In the genomic region with DNA sequence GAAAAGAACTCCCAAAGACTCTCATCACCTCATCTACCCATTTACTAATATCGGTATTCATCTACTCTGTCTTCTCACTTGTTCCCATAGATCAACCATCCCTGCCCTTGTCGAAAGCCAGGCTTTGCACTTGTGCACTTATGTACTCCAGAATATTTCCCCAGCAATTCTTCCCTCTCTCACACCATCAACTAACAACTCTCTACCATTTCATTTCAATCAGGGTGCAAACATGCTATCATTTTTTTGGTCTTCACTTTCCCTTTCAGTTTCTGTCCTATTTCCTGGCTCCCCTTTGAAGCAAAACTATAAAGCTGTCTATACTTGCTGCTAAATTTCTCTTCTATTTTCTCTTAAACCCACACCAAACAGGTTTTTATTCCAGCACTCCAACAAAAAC, we compare ENCODE assay signal across 23 cellular contexts. TPM values are rescaled to one million over a fixed set of nuclear protein-coding genes. Genes with fewer than 3 reads are reported as not detected.
DNase-seq lines count a peak whose midpoint lies in the region; ATAC-seq and TF ChIP-seq lines count a peak whose summit lies in the region.
"Had no signal": no experiment of that assay in that cellular context is flagged by ENCODE, and none has a peak within 500 bp of the region (broad histone marks: within the 10 kb centered on the region; RNA-seq: fewer than 3 reads in every experiment).

No MANE protein-coding gene starts in this region.

- peak overlapping the region; percentile 17 for H3K4me2 ChIP-seq in OCI-LY3 (ENCODE audit: low read length)
- H3K4me2 ChIP-seq: A549 had no signal

- TF ChIP-seq CTCF in OCI-LY3 (IDR thresholded peaks at IDR 0.05; ENCODE audit: low read depth, low read length), result no peak

- no peak overlapping the region for H3K27ac Mint-ChIP-seq in CD4-positive, CD25-positive, alpha-beta regulatory T cell
- H3K27ac Mint-ChIP-seq in central memory CD8-positive, alpha-beta T cell (ENCODE audit: low read depth), result no peak overlapping the region
- H3K27ac Mint-ChIP-seq: CD14-positive monocyte, HFFc6, IgD-negative memory B cell, T-helper 17 cell had no signal

- H3K4me3 Mint-ChIP-seq in CD4-positive, CD25-positive, alpha-beta regulatory T cell, result no peak overlapping the region
- no peak overlapping the region for H3K4me3 Mint-ChIP-seq in central memory CD8-positive, alpha-beta T cell
- H3K4me3 Mint-ChIP-seq: CD14-positive monocyte, HFFc6, IgD-negative memory B cell, T-helper 17 cell had no signal

- CTCF ChIA-PET in HEK293T (lab: Yijun Ruan, JAX), result interaction anchor here (0.9 kb wide), 1 partner anchor 25 kb away, joined by 4 read pairs; no protein-coding TSS in a partner anchor

- H3K4me3 ChIP-seq in ACC112 (ENCODE audit: low read depth, low read length), result peak overlapping the region; percentile 30
- H3K4me3 ChIP-seq in CD4-positive, CD25-positive, alpha-beta regulatory T cell (ENCODE audit: low read depth, low read length), result peak overlapping the region; percentile 58
- no peak overlapping the region for H3K4me3 ChIP-seq in OCI-LY3 (ENCODE audit: low read length)
- H3K4me3 ChIP-seq: A549 had no signal

- H3K79me2 ChIP-seq in ACC112 (ENCODE audit: control insufficient read depth, insufficient read depth, low read length, unreplicated experiment), result no peaks in the 10 kb centered on the region
- no peaks in the 10 kb centered on the region for H3K79me2 ChIP-seq in OCI-LY3 (ENCODE audit: low read length)

- peak in 2 of 3 donors; percentile 29 to 69 for DNase-seq in CD4-positive, CD25-positive, alpha-beta regulatory T cell
- DNase-seq in central memory CD8-positive, alpha-beta T cell (ENCODE audit: low spot score in 2 of 2), result no peak
- DNase-seq in HEK293T (ENCODE audit: extremely low spot score), result no peak
- DNase-seq in hepatic stellate cell (ENCODE audit: low spot score), result no peak
- DNase-seq in activated gamma-delta T cell treated with Interleukin-2 at 50 U/mL for 16 hours, result no peak
- DNase-seq: Calu3, DMS53, HFFc6, NCI-H1092 treated with DMSO at 0.1 percent for 48 hours, NCI-H2081 treated with DMSO at 0.1 percent for 48 hours, NCI-H510A, NCI-H748 treated with DMSO at 0.1 percent for 48 hours, RPMI8226, SIG-M5, T-helper 17 cell had no signal

- H3K4me1 ChIP-seq in ACC112 (ENCODE audit: control insufficient read depth, insufficient read depth, low read length, unreplicated experiment) (no peaks in the 10 kb centered on the region), OCI-LY3 (ENCODE audit: low read length) (peaks cover 7% of the 10 kb centered on the region)
- H3K4me1 ChIP-seq in CD4-positive, CD25-positive, alpha-beta regulatory T cell (ENCODE audit: control insufficient read depth, insufficient read depth, low read length, poor library complexity, severe bottlenecking), result peaks cover 22% of the 10 kb centered on the region
- H3K4me1 ChIP-seq: A549 had no signal

- H3K36me3 Mint-ChIP-seq in CD4-positive, CD25-positive, alpha-beta regulatory T cell, result no peaks in the 10 kb centered on the region
- no peaks in the 10 kb centered on the region for H3K36me3 Mint-ChIP-seq in central memory CD8-positive, alpha-beta T cell (ENCODE audit: insufficient read depth)

- peak; percentile 25 to 29 for ATAC-seq in CD4-positive, CD25-positive, alpha-beta regulatory T cell (ENCODE audit: low read depth in 2 of 2)
- peak; percentile 50 for ATAC-seq in central memory CD8-positive, alpha-beta T cell (replicated peaks; ENCODE audit: extremely low read depth, poor library complexity, severe bottlenecking)
- no peak for ATAC-seq in HG03175 (IDR thresholded peaks at IDR 0.05; ENCODE audit: unreplicated experiment)
- ATAC-seq: A549, T-helper 17 cell had no signal

- H3K27me3 ChIP-seq in ACC112 (ENCODE audit: insufficient read depth, low read length), result no peaks in the 10 kb centered on the region
- H3K27me3 ChIP-seq in CD4-positive, CD25-positive, alpha-beta regulatory T cell (ENCODE audit: control insufficient read depth, insufficient read depth, low read length), result no peaks in the 10 kb centered on the region
- H3K27me3 ChIP-seq in OCI-LY3 (ENCODE audit: low read depth, low read length), result no peaks in the 10 kb centered on the region

- H3K9me3 ChIP-seq in CD4-positive, CD25-positive, alpha-beta regulatory T cell (ENCODE audit: control insufficient read depth in 2 of 2, low read length in 2 of 2), result no peaks in the 10 kb centered on the region
- no peaks in the 10 kb centered on the region for H3K9me3 ChIP-seq in OCI-LY3 (ENCODE audit: insufficient read depth, low read length)
- H3K9me3 ChIP-seq: A549 had no signal

- POLR2A ChIA-PET in HEK293T (lab: Yijun Ruan, JAX), result no interaction called here

- H3K9ac ChIP-seq in OCI-LY3 (ENCODE audit: low read length), result no peak overlapping the region

- H4K20me1 ChIP-seq in OCI-LY3 (ENCODE audit: insufficient read depth, low read length), result no peaks in the 10 kb centered on the region

- H3K27me3 Mint-ChIP-seq in CD4-positive, CD25-positive, alpha-beta regulatory T cell, result no peaks in the 10 kb centered on the region
- H3K27me3 Mint-ChIP-seq in central memory CD8-positive, alpha-beta T cell, result no peaks in the 10 kb centered on the region
- H3K27me3 Mint-ChIP-seq: IgD-negative memory B cell, T-helper 17 cell had no signal

- H2AFZ ChIP-seq in ACC112 (ENCODE audit: low read length, unreplicated experiment) (peak overlapping the region; percentile 58), OCI-LY3 (ENCODE audit: low read depth, low read length) (no peak overlapping the region)

- no peaks in the 10 kb centered on the region for H3K9me3 Mint-ChIP-seq in CD4-positive, CD25-positive, alpha-beta regulatory T cell
- no peaks in the 10 kb centered on the region for H3K9me3 Mint-ChIP-seq in central memory CD8-positive, alpha-beta T cell
- H3K9me3 Mint-ChIP-seq: CD14-positive monocyte, HFFc6, IgD-negative memory B cell had no signal

- H3K27ac ChIP-seq in ACC112 (ENCODE audit: low read depth, low read length) (no peak overlapping the region), OCI-LY3 (ENCODE audit: low read length) (no peak overlapping the region)
- H3K27ac ChIP-seq in CD4-positive, CD25-positive, alpha-beta regulatory T cell (ENCODE audit: insufficient read depth, low read length, poor library complexity, severe bottlenecking), result peak overlapping the region; percentile 24
- H3K27ac ChIP-seq: A549, HL-60 had no signal

- no peaks in the 10 kb centered on the region for H3K36me3 ChIP-seq in ACC112 (ENCODE audit: insufficient read depth, low read length)
- no peaks in the 10 kb centered on the region for H3K36me3 ChIP-seq in CD4-positive, CD25-positive, alpha-beta regulatory T cell (ENCODE audit: control insufficient read depth, insufficient read depth, low read length)
- no peaks in the 10 kb centered on the region for H3K36me3 ChIP-seq in OCI-LY3 (replicated peaks; ENCODE audit: low read depth, low read length)

- peaks cover 1 to 30% (median 21%) of the 10 kb centered on the region in 4 donors for H3K4me1 Mint-ChIP-seq in CD4-positive, CD25-positive, alpha-beta regulatory T cell
- H3K4me1 Mint-ChIP-seq in central memory CD8-positive, alpha-beta T cell, result no peaks in the 10 kb centered on the region

TF ChIP-seq in HEK293T, 16 proteins besides CTCF, POLR2A, EP300 and RAD21:
- TF ChIP-seq ELF4 (IDR thresholded peaks at IDR 0.05) (no peak), NFRKB (IDR thresholded peaks at IDR 0.05) (no peak), SP1 (IDR thresholded peaks at IDR 0.05) (no peak), HDGF (IDR thresholded peaks at IDR 0.05; ENCODE audit: borderline replicate concordance) (no peak), FOXM1 (IDR thresholded peaks at IDR 0.05; ENCODE audit: borderline replicate concordance) (no peak), ZNF384 (IDR thresholded peaks at IDR 0.05) (no peak), PKNOX1 (IDR thresholded peaks at IDR 0.05) (no peak), L3MBTL2 (conservative IDR thresholded peaks at IDR 0.05) (no peak), ARNT (IDR thresholded peaks at IDR 0.05) (no peak), FOXK2 (IDR thresholded peaks at IDR 0.05) (no peak), FOXA1 (IDR thresholded peaks at IDR 0.05) (no peak), TARDBP (IDR thresholded peaks at IDR 0.05) (no peak), CTBP1 (IDR thresholded peaks at IDR 0.05; ENCODE audit: borderline replicate concordance) (no peak), BHLHE40 (IDR thresholded peaks at IDR 0.05; ENCODE audit: borderline replicate concordance) (no peak)
TF ChIP-seq in HEK293T: peak in this region for 0.

RNA-seq across cellular contexts. Expression of gene C1orf105, which starts 6.7 kb away (rescaled TPM):
- not detected for total RNA-seq in CD4-positive, CD25-positive, alpha-beta regulatory T cell
- polyA plus RNA-seq in CD4-positive, CD25-positive, alpha-beta regulatory T cell, result not detected
- total RNA-seq: Calu3, H4, HFFc6, T-helper 17 cell had no signal
- polyA plus RNA-seq: CD14-positive monocyte, IgD-negative memory B cell had no signal

RNA-seq across cellular contexts. Expression of gene PIGC, which starts 16.7 kb away (rescaled TPM):
- total RNA-seq in CD4-positive, CD25-positive, alpha-beta regulatory T cell, result 22.6 TPM
- polyA plus RNA-seq in CD4-positive, CD25-positive, alpha-beta regulatory T cell, result 100 to 1,000 TPM; 110 to 132 (median 126) TPM

Comparison
In these comparisons a context has a peak if more than half of its experiments do, and no peak if none do; other contexts are left out.
1. DNase-seq: peak in CD4-positive, CD25-positive, alpha-beta regulatory T cell (2 of 3); none in central memory CD8-positive, alpha-beta T cell (0 of 2), HEK293T (single experiment), hepatic stellate cell (single experiment) and activated gamma-delta T cell treated with Interleukin-2 at 50 U/mL for 16 hours (single experiment).